22 cellular contexts compared by ENCODE assay signal in genomic region chr5:154977409-154977808, GRCh38. TPM values are rescaled to one million over a fixed set of nuclear protein-coding genes. Genes with fewer than 3 reads are reported as not detected.
DNase-seq lines count a peak whose midpoint lies in the region; ATAC-seq and TF ChIP-seq lines count a peak whose summit lies in the region.
"Had no signal": no experiment of that assay in that cellular context is flagged by ENCODE, and none has a peak within 500 bp of the region (broad histone marks: within the 10 kb centered on the region; RNA-seq: fewer than 3 reads in every experiment).

No MANE protein-coding gene starts in this region.

- H3K27me3 Mint-ChIP-seq in stimulated activated naive CD8-positive, alpha-beta T cell treated with anti-CD3 and anti-CD28 coated beads, Interleukin-15, amount 100 ng/mL, for 72 hours, result no peaks in the 10 kb centered on the region
- H3K27me3 Mint-ChIP-seq: central memory CD8-positive, alpha-beta T cell; natural killer cell treated with Interleukin-12 subunit alpha and Interleukin-12 subunit beta and Interleukin-15 and Interleukin-18, amount 100 ng/mL, for 72 hours had no signal

- no peaks in the 10 kb centered on the region for H3K9me3 Mint-ChIP-seq in stimulated activated naive CD8-positive, alpha-beta T cell treated with anti-CD3 and anti-CD28 coated beads, Interleukin-15, amount 100 ng/mL, for 72 hours
- H3K9me3 Mint-ChIP-seq: activated T-cell treated with anti-CD3 and anti-CD28 coated beads, Interleukin-2, amount 50 U/mL, for 4 hours; central memory CD8-positive, alpha-beta T cell; natural killer cell treated with Interleukin-12 subunit alpha and Interleukin-12 subunit beta and Interleukin-15 and Interleukin-18, amount 100 ng/mL, for 72 hours had no signal

- H3K4me1 ChIP-seq in adipocyte (ENCODE audit: control insufficient read depth, insufficient read depth, low read length) (no peaks in the 10 kb centered on the region), upper lobe of left lung (no peaks in the 10 kb centered on the region)
- H3K4me1 ChIP-seq: BE2C, esophagus squamous epithelium had no signal

- no peaks in the 10 kb centered on the region for H3K4me1 Mint-ChIP-seq in stimulated activated naive CD8-positive, alpha-beta T cell treated with anti-CD3 and anti-CD28 coated beads, Interleukin-15, amount 100 ng/mL, for 72 hours
- H3K4me1 Mint-ChIP-seq: central memory CD8-positive, alpha-beta T cell; H9 had no signal

- TF ChIP-seq EP300 in upper lobe of left lung (IDR thresholded peaks at IDR 0.05), result no peak

- H3K4me3 Mint-ChIP-seq in stimulated activated naive CD8-positive, alpha-beta T cell treated with anti-CD3 and anti-CD28 coated beads, Interleukin-15, amount 100 ng/mL, for 72 hours, result no peak overlapping the region
- H3K4me3 Mint-ChIP-seq: activated T-cell treated with anti-CD3 and anti-CD28 coated beads, Interleukin-2, amount 50 U/mL, for 4 hours; central memory CD8-positive, alpha-beta T cell; H9; natural killer cell treated with Interleukin-12 subunit alpha and Interleukin-12 subunit beta and Interleukin-15 and Interleukin-18, amount 100 ng/mL, for 72 hours had no signal

- peak; percentile 54 for ATAC-seq in GM18907 (IDR thresholded peaks at IDR 0.05; ENCODE audit: unreplicated experiment)
- peak; percentile 71 for ATAC-seq in HG03378 (IDR thresholded peaks at IDR 0.05; ENCODE audit: unreplicated experiment)
- ATAC-seq in upper lobe of left lung (ENCODE audit: low FRiP score in 2 of 2), result no peak
- ATAC-seq in HG02678 (IDR thresholded peaks at IDR 0.05; ENCODE audit: unreplicated experiment), result no peak
- no peak for ATAC-seq in stimulated activated naive CD8-positive, alpha-beta T cell treated with anti-CD3 and anti-CD28 coated beads, Interleukin-15, amount 100 ng/mL, for 72 hours
- ATAC-seq: natural killer cell treated with Interleukin-12 subunit alpha and Interleukin-12 subunit beta and Interleukin-15 and Interleukin-18, amount 100 ng/mL, for 72 hours; Panc1 had no signal

- H3K27ac Mint-ChIP-seq in stimulated activated naive CD8-positive, alpha-beta T cell treated with anti-CD3 and anti-CD28 coated beads, Interleukin-15, amount 100 ng/mL, for 72 hours, result no peak overlapping the region
- H3K27ac Mint-ChIP-seq: natural killer cell treated with Interleukin-12 subunit alpha and Interleukin-12 subunit beta and Interleukin-15 and Interleukin-18, amount 100 ng/mL, for 72 hours had no signal

- H3K27me3 ChIP-seq in adipocyte (replicated peaks; ENCODE audit: control insufficient read depth, insufficient read depth, low read length), result no peaks in the 10 kb centered on the region
- H3K27me3 ChIP-seq in upper lobe of left lung, result no peaks in the 10 kb centered on the region
- H3K27me3 ChIP-seq: BE2C, esophagus squamous epithelium had no signal

- H3K36me3 ChIP-seq in adipocyte (ENCODE audit: control insufficient read depth, insufficient read depth, low read length, severe bottlenecking) (no peaks in the 10 kb centered on the region), upper lobe of left lung (peaks cover 0 to 4% (median 0%) of the 10 kb centered on the region in 4 donors)
- H3K36me3 ChIP-seq: BE2C had no signal

- TF ChIP-seq POLR2A in upper lobe of left lung (IDR thresholded peaks at IDR 0.05), result no peak

- no peaks in the 10 kb centered on the region for H3K9me3 ChIP-seq in adipocyte (ENCODE audit: control insufficient read depth, low read length)
- H3K9me3 ChIP-seq in upper lobe of left lung, result no peaks in the 10 kb centered on the region
- H3K9me3 ChIP-seq: BE2C, esophagus squamous epithelium had no signal

- WGBS in upper lobe of left lung, 2 donors, result 56 to 68% methylated on average over 1 of the region's 1 CpG

- TF ChIP-seq CTCF in fibroblast of villous mesenchyme (IDR thresholded peaks at IDR 0.05; ENCODE audit: insufficient read depth, low read depth, low read length) (no peak), upper lobe of left lung (IDR thresholded peaks at IDR 0.05) (no peak)

- H3K9ac ChIP-seq in adipocyte (ENCODE audit: low read length), result no peak overlapping the region

- no peak overlapping the region for H3K27ac ChIP-seq in upper lobe of left lung
- H3K27ac ChIP-seq: esophagus squamous epithelium had no signal

- peak; percentile 15 for DNase-seq in adipocyte (ENCODE audit: low read depth)
- DNase-seq in fibroblast of villous mesenchyme (ENCODE audit: low read depth), result peak; percentile 18
- DNase-seq in upper lobe of left lung, result no peak
- DNase-seq in stimulated activated naive CD8-positive, alpha-beta T cell treated with anti-CD3 and anti-CD28 coated beads, Interleukin-15, amount 100 ng/mL, for 72 hours, result no peak
- DNase-seq: activated CD4-positive, alpha-beta T cell treated with anti-CD3 and anti-CD28 coated beads, Interleukin-2, amount 50 U/mL, for 48 hours; activated T-cell treated with anti-CD3 and anti-CD28 coated beads, Interleukin-2, amount 50 U/mL, for 4 hours; BE2C; effector CD4-positive, alpha-beta T cell; esophagus squamous epithelium; GF-D8; H9; mesenchymal stem cell; NCI-H1048; NCI-H2081 treated with DMSO at 0.1 percent for 48 hours; NCI-H69 had no signal

- no peak overlapping the region for H3K4me3 ChIP-seq in adipocyte (ENCODE audit: low read length)
- H3K4me3 ChIP-seq in fibroblast of villous mesenchyme (ENCODE audit: low read depth, low read length), result no peak overlapping the region
- H3K4me3 ChIP-seq in upper lobe of left lung, result no peak overlapping the region
- H3K4me3 ChIP-seq: esophagus squamous epithelium, smooth muscle cell had no signal

RNA-seq across cellular contexts. Expression of gene KIF4B, which starts 36.1 kb away (rescaled TPM):
- total RNA-seq in fibroblast of villous mesenchyme, result under 0.01 TPM in 1 of 2 replicates, not detected in the other
- under 1 TPM in 4 of 6 donors, not detected in 2; 0.07 to 0.30 (median 0.12) TPM for total RNA-seq in upper lobe of left lung
- total RNA-seq: activated T-cell treated with anti-CD3 and anti-CD28 coated beads, Interleukin-2, amount 50 U/mL, for 4 hours; esophagus squamous epithelium; natural killer cell treated with Interleukin-12 subunit alpha and Interleukin-12 subunit beta and Interleukin-15 and Interleukin-18, amount 100 ng/mL, for 72 hours; smooth muscle cell had no signal

RNA-seq across cellular contexts. Expression of gene MRPL22, which starts 36.5 kb away (rescaled TPM):
- total RNA-seq in fibroblast of villous mesenchyme (11.7 and 12.9 TPM in 2 replicates), upper lobe of left lung (10 to 100 TPM in 5 of 6 donors, 1 to 10 TPM in 1; 7.3 to 34.0 (median 30.3) TPM)

RNA-seq across cellular contexts. Expression of gene GEMIN5, which starts 39.4 kb away (rescaled TPM):
- total RNA-seq in fibroblast of villous mesenchyme (13.5 and 23.3 TPM in 2 replicates), upper lobe of left lung (10 to 100 TPM in 5 of 6 donors, 1 to 10 TPM in 1; 6.5 to 15.6 (median 14.9) TPM)

Comparison
In these comparisons a context has a peak if more than half of its experiments do, and no peak if none do; other contexts are left out.
1. ATAC-seq: peak in GM18907 (single experiment) and HG03378 (single experiment); none in upper lobe of left lung (0 of 2), HG02678 (single experiment) and stimulated activated naive CD8-positive, alpha-beta T cell treated with anti-CD3 and anti-CD28 coated beads, Interleukin-15, amount 100 ng/mL, for 72 hours (single experiment).
2. DNase-seq: peak in adipocyte (single experiment) and fibroblast of villous mesenchyme (single experiment); none in upper lobe of left lung (0 of 2) and stimulated activated naive CD8-positive, alpha-beta T cell treated with anti-CD3 and anti-CD28 coated beads, Interleukin-15, amount 100 ng/mL, for 72 hours (0 of 2).